ENCODE assay signal across 26 cellular contexts in genomic region chr6:45599053-45599452, GRCh38.
"Had no signal": no experiment of that assay in that cellular context is flagged by ENCODE, and none has a peak within 500 bp of the region (broad histone marks: within the 10 kb centered on the region; RNA-seq: fewer than 3 reads in every experiment).

No MANE protein-coding gene starts in this region.

- DNase-seq: activated CD4-positive, alpha-beta memory T cell treated with anti-CD3 and anti-CD28 coated beads for 36 hours; activated CD4-positive, alpha-beta T cell treated with anti-CD3 and anti-CD28 coated beads, Interleukin-2, amount 10 ng/mL, durations not matched to agents 7 days and 5 days; activated CD4-positive, CD25-positive, alpha-beta regulatory T cell; activated CD8-positive, alpha-beta memory T cell treated with anti-CD3 and anti-CD28 coated beads for 24 hours; activated gamma-delta T cell; activated naive CD4-positive, alpha-beta T cell treated with anti-CD3 and anti-CD28 coated beads for 36 hours; activated T-cell treated with anti-CD3 and anti-CD28 coated beads, Interleukin-2, amount 50 U/mL, for 4 hours; brain microvascular endothelial cell; caudate nucleus; Kasumi-1; NCI-H1105; NCI-H1436; NCI-H1694 treated with DMSO at 0.1 percent for 48 hours; NCI-H2029 treated with DMSO at 0.1 percent for 48 hours; NCI-H510A treated with DMSO at 0.1 percent for 48 hours; NCI-H69; NK-92 treated with Interleukin-12 subunit alpha and Interleukin-12 subunit beta, amount 100 ng/mL, for 24 hours; OCI-M1; RPMI8226; T-helper 1 cell had no signal

- H3K4me3 Mint-ChIP-seq: activated CD4-positive, alpha-beta memory T cell treated with anti-CD3 and anti-CD28 coated beads for 36 hours; activated CD4-positive, alpha-beta T cell treated with anti-CD3 and anti-CD28 coated beads, Interleukin-2, amount 10 ng/mL, durations not matched to agents 7 days and 5 days; activated naive CD4-positive, alpha-beta T cell treated with anti-CD3 and anti-CD28 coated beads for 36 hours; activated naive CD8-positive, alpha-beta T cell; activated T-cell treated with anti-CD3 and anti-CD28 coated beads, Interleukin-2, amount 50 U/mL, for 4 hours; activated T-helper 17 cell treated with anti-CD3 and anti-CD28 coated beads, Interleukin-2, amount 50 U/mL, for 72 hours had no signal

- H3K27me3 Mint-ChIP-seq: activated CD4-positive, alpha-beta memory T cell treated with anti-CD3 and anti-CD28 coated beads for 36 hours; activated naive CD8-positive, alpha-beta T cell; activated T-helper 17 cell treated with anti-CD3 and anti-CD28 coated beads, Interleukin-2, amount 50 U/mL, for 72 hours had no signal

- H3K27ac Mint-ChIP-seq: activated CD4-positive, alpha-beta memory T cell treated with anti-CD3 and anti-CD28 coated beads for 36 hours; activated CD4-positive, alpha-beta T cell treated with anti-CD3 and anti-CD28 coated beads, Interleukin-2, amount 10 ng/mL, durations not matched to agents 7 days and 5 days; activated naive CD4-positive, alpha-beta T cell treated with anti-CD3 and anti-CD28 coated beads for 36 hours; activated naive CD8-positive, alpha-beta T cell; activated T-helper 17 cell treated with anti-CD3 and anti-CD28 coated beads, Interleukin-2, amount 50 U/mL, for 72 hours had no signal

- H3K27ac ChIP-seq: brain microvascular endothelial cell, SK-N-MC, VCaP had no signal

- H3K4me3 ChIP-seq: SK-N-MC had no signal

- ATAC-seq: activated T-cell treated with anti-CD3 and anti-CD28 coated beads, Interleukin-2, amount 50 U/mL, for 4 hours; activated T-helper 17 cell treated with anti-CD3 and anti-CD28 coated beads, Interleukin-2, amount 50 U/mL, for 72 hours; Panc1; Right ventricle myocardium inferior had no signal

- H3K36me3 ChIP-seq: brain microvascular endothelial cell had no signal

- H3K27me3 ChIP-seq: brain microvascular endothelial cell had no signal
